Comparison of ENCODE assay signal across 9 cellular contexts in genomic region chr2:216206041-216206699, GRCh38.
DNase-seq lines count a peak whose midpoint lies in the region; ATAC-seq and TF ChIP-seq lines count a peak whose summit lies in the region.
"Had no signal": no experiment of that assay in that cellular context is flagged by ENCODE, and none has a peak within 500 bp of the region (broad histone marks: within the 10 kb centered on the region; RNA-seq: fewer than 3 reads in every experiment).

No MANE protein-coding gene starts in this region.

- H3K4me1 Mint-ChIP-seq in nephron progenitor cell, result peaks cover 66% of the 10 kb centered on the region

- peak overlapping the region; percentile 89 for H3K27ac Mint-ChIP-seq in nephron progenitor cell

- DNase-seq in activated CD4-positive, CD25-positive, alpha-beta regulatory T cell treated with anti-CD3 and anti-CD28 coated beads, Interleukin-2, amount 50 U/mL, for 72 hours, result no peak
- DNase-seq in nephron progenitor cell (no peak), SKM-1 treated with dmso at 0.1 percent for 144 hours (lab: John Stamatoyannopoulos, UW; ENCODE audit: unreplicated experiment) (no peak), DMS153 treated with DMSO at 0.1 percent for 48 hours (lab: John Stamatoyannopoulos, UW; ENCODE audit: unreplicated experiment) (no peak), NCI-H2196 treated with DMSO at 0.1 percent for 48 hours (lab: John Stamatoyannopoulos, UW; ENCODE audit: unreplicated experiment) (no peak)
- DNase-seq: IMR-90 had no signal

- peaks cover 71% of the 10 kb centered on the region for H3K36me3 Mint-ChIP-seq in nephron progenitor cell (ENCODE audit: low read depth)

- no peak overlapping the region for H3K4me3 Mint-ChIP-seq in nephron progenitor cell

- no peaks in the 10 kb centered on the region for H3K27me3 Mint-ChIP-seq in nephron progenitor cell (ENCODE audit: low read depth, poor library complexity)

- peak; percentile 83 to 85 for ATAC-seq in activated CD4-positive, CD25-positive, alpha-beta regulatory T cell treated with anti-CD3 and anti-CD28 coated beads, Interleukin-2, amount 50 U/mL, for 24 hours
- ATAC-seq in GM21619 (IDR thresholded peaks at IDR 0.05; ENCODE audit: unreplicated experiment) (peak; percentile 82), HG03378 (IDR thresholded peaks at IDR 0.05; ENCODE audit: unreplicated experiment) (peak; percentile 79)

- H3K9me3 Mint-ChIP-seq in nephron progenitor cell, result no peaks in the 10 kb centered on the region

- TF ChIP-seq CTCF in nephron progenitor cell (IDR thresholded peaks at IDR 0.05), result no peak
